ENCODE assay signal across 8 cellular contexts in the genomic region with DNA sequence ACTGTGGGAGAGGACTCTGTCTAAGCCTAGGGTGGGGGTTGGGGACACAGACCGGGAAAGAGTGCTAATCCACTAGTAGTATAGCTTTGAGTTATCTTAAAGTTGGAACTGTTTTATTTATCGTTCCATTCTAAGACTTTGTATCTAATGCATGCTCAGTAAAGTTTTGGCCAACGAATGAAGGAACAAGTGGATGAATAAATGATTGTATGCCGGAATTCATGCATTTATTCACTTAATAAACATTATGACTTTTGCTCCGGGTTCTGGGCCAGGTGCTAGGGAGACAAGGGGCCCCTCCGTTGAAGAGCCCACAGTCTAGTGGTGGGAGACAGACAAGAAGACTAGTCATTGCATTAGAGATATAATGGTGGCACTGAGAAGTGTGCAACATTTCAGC. TPM values are rescaled to one million over a fixed set of nuclear protein-coding genes. Genes with fewer than 3 reads are reported as not detected.
A peak's percentile ranks its signal among the peaks of the same experiment; 100 is the strongest.
DNase-seq lines count a peak whose midpoint lies in the region; TF ChIP-seq lines count a peak whose summit lies in the region.

No MANE protein-coding gene starts in this region.

- H3K79me2 ChIP-seq in Loucy (ENCODE audit: insufficient read depth, low read length) = peaks cover 69% of the 10 kb centered on the region

- H2AFZ ChIP-seq in Loucy (ENCODE audit: low read length) = no peak overlapping the region

- H3K9ac ChIP-seq in Loucy (ENCODE audit: low read depth, low read length, poor library complexity, severe bottlenecking) (peak overlapping the region; percentile 84), duodenal mucosa (ENCODE audit: low read depth in 1 of 2, low read length in 2 of 2) (peak overlapping the region; percentile 73 to 84)

- H3K27me3 Mint-ChIP-seq in nephron (ENCODE audit: low read depth) = no peaks in the 10 kb centered on the region

- H3K4me3 Mint-ChIP-seq in nephron = peak overlapping the region; percentile 95 to 98 (median 98)

- peak overlapping the region; percentile 80 for H3K4me2 ChIP-seq in Loucy (ENCODE audit: low read depth, low read length, poor library complexity, severe bottlenecking)

- H3K9me2 ChIP-seq in Loucy (replicated peaks; ENCODE audit: low read depth, low read length) = no peaks in the 10 kb centered on the region

- TF ChIP-seq CTCF in BE2C (IDR thresholded peaks at IDR 0.05; ENCODE audit: low read depth, low read length) (no peak), Loucy (conservative IDR thresholded peaks at IDR 0.05; ENCODE audit: low read length) (no peak), nephron (IDR thresholded peaks at IDR 0.05; ENCODE audit: unreplicated experiment in 3 of 3) (no peak)

- peaks cover 49% of the 10 kb centered on the region for H3K4me1 Mint-ChIP-seq in nephron

- H3K9me3 ChIP-seq in BE2C (no peaks in the 10 kb centered on the region), Loucy (ENCODE audit: insufficient read depth, low read depth, low read length) (no peaks in the 10 kb centered on the region), duodenal mucosa (ENCODE audit: control insufficient read depth in 1 of 2, low read length in 2 of 2) (no peaks in the 10 kb centered on the region)

- no peaks in the 10 kb centered on the region for H3F3A ChIP-seq in Loucy (ENCODE audit: low read depth)

- H3K27me3 ChIP-seq in BE2C = no peaks in the 10 kb centered on the region
- no peaks in the 10 kb centered on the region for H3K27me3 ChIP-seq in Loucy (ENCODE audit: insufficient read depth, low read length, poor library complexity, severe bottlenecking)
- H3K27me3 ChIP-seq in duodenal mucosa (ENCODE audit: control insufficient read depth in 1 of 2, insufficient read depth in 2 of 2, low read length in 2 of 2) = no peaks in the 10 kb centered on the region

- H3K9me3 Mint-ChIP-seq in nephron = no peaks in the 10 kb centered on the region

- H3K4me1 ChIP-seq in BE2C = no peaks in the 10 kb centered on the region
- H3K4me1 ChIP-seq in Loucy (ENCODE audit: insufficient read depth, low read length, poor library complexity, severe bottlenecking) = peaks cover 48% of the 10 kb centered on the region
- peaks cover 39 to 48% of the 10 kb centered on the region in 2 donors for H3K4me1 ChIP-seq in duodenal mucosa (ENCODE audit: control insufficient read depth in 1 of 2, insufficient read depth in 2 of 2, low read length in 2 of 2)

- H3K36me3 ChIP-seq in BE2C = peaks cover 3% of the 10 kb centered on the region; the same call in 1 of the 2 replicates
- no peaks in the 10 kb centered on the region for H3K36me3 ChIP-seq in Loucy (ENCODE audit: insufficient read depth, low read length)
- H3K36me3 ChIP-seq in duodenal mucosa (ENCODE audit: control insufficient read depth in 1 of 2, insufficient read depth in 2 of 2, low read length in 2 of 2) = peaks cover 0 to 2% of the 10 kb centered on the region in 2 donors

- peaks cover 9% of the 10 kb centered on the region for H3K36me3 Mint-ChIP-seq in nephron (ENCODE audit: low read depth)

- H3K27ac Mint-ChIP-seq in nephron = peak overlapping the region; percentile 98 to 100 (median 99)

- DNase-seq in BE2C = no peak
- no peak for DNase-seq in stimulated activated naive CD4-positive, alpha-beta T cell (lab: John Stamatoyannopoulos, UW)
- DNase-seq in middle frontal gyrus (ENCODE audit: extremely low spot score, low spot score) = no peak
- DNase-seq in DMS153 (lab: John Stamatoyannopoulos, UW) = no peak
- no peak for DNase-seq in stimulated activated naive CD4-positive, alpha-beta T cell treated with Interleukin-2 at 50 U/mL for 16 hours (lab: John Stamatoyannopoulos, UW)

- peaks cover 20% of the 10 kb centered on the region for H4K20me1 ChIP-seq in Loucy (ENCODE audit: insufficient read depth, low read length, poor library complexity, severe bottlenecking)

- H3K4me3 ChIP-seq in BE2C (ENCODE audit: low read depth, low read length) = peak overlapping the region; percentile 93
- H3K4me3 ChIP-seq in Loucy (ENCODE audit: low read length, poor library complexity, severe bottlenecking) = peak overlapping the region; percentile 75
- peak overlapping the region; percentile 95 to 97 for H3K4me3 ChIP-seq in duodenal mucosa (ENCODE audit: low read depth in 1 of 2, low read length in 2 of 2)

- no peak overlapping the region for H3K27ac ChIP-seq in duodenal mucosa (ENCODE audit: low read depth, low read length)

RNA-seq across cellular contexts. Expression of a gene that starts 0.6 kb away (rescaled TPM):
- 68.2 TPM for polyA plus RNA-seq in BE2C (2012; ENCODE audit: insufficient read depth, insufficient read length, low read depth)

RNA-seq across cellular contexts. Expression of a gene that starts 1.1 kb away (rescaled TPM):
- 0.85 TPM for polyA plus RNA-seq in BE2C (2012; ENCODE audit: insufficient read depth, insufficient read length, low read depth)

RNA-seq across cellular contexts. Expression of a gene that starts 51.2 kb away (rescaled TPM):
- polyA plus RNA-seq in BE2C (2012; ENCODE audit: insufficient read depth, insufficient read length, low read depth) = not detected
